ENCODE assay signal across 8 cellular contexts in genomic region chr10:110074986-110075664, GRCh38.
DNase-seq lines count a peak whose midpoint lies in the region; ATAC-seq and TF ChIP-seq lines count a peak whose summit lies in the region.

No MANE protein-coding gene starts in this region.

- no peak for DNase-seq in T-helper 1 cell
- DNase-seq in activated naive CD8-positive, alpha-beta T cell treated with anti-CD3 and anti-CD28 coated beads, Interleukin-2, amount 10 ng/mL, durations not matched to agents 7 days and 5 days = no peak
- DNase-seq in right atrium auricular region (ENCODE audit: low spot score) = no peak
- no peak for DNase-seq in NCI-H1105 (lab: John Stamatoyannopoulos, UW)

- H3K27ac Mint-ChIP-seq in T-helper 1 cell treated with Interleukin-12 subunit alpha and Interleukin-12 subunit beta and Interleukin-4 antibody, amounts not matched to agents 30 μg/mL and 1 μg/mL, for 36 hours = peak overlapping the region; percentile 67
- peak overlapping the region; percentile 76 for H3K27ac Mint-ChIP-seq in activated naive CD8-positive, alpha-beta T cell treated with anti-CD3 and anti-CD28 coated beads, Interleukin-2, amount 10 ng/mL, durations not matched to agents 7 days and 5 days

- peaks cover 66% of the 10 kb centered on the region for H3K4me1 Mint-ChIP-seq in T-helper 1 cell treated with Interleukin-12 subunit alpha and Interleukin-12 subunit beta and Interleukin-4 antibody, amounts not matched to agents 30 μg/mL and 1 μg/mL, for 36 hours (ENCODE audit: low read depth)
- H3K4me1 Mint-ChIP-seq in activated naive CD8-positive, alpha-beta T cell treated with anti-CD3 and anti-CD28 coated beads, Interleukin-2, amount 10 ng/mL, durations not matched to agents 7 days and 5 days = peaks cover 73% of the 10 kb centered on the region

- no peak for TF ChIP-seq CTCF in right atrium auricular region (IDR thresholded peaks at IDR 0.05)

- H3K4me1 ChIP-seq in right atrium auricular region = peaks cover 0 to 84% of the 10 kb centered on the region in 2 donors

- POLR2A ChIA-PET in activated naive CD8-positive, alpha-beta T cell treated with anti-CD3 and anti-CD28 coated beads, Interleukin-2, amount 10 ng/mL, durations not matched to agents 7 days and 5 days (lab: Charles Lee) = interaction anchor here (0.6 to 2.3 kb wide), 3 partner anchors 12 to 67 kb away, joined by 3 to 12 read pairs (median 3); partner anchors contain the start of gene ADD3

- H3K27me3 ChIP-seq in right atrium auricular region = no peaks in the 10 kb centered on the region

- H3K27me3 Mint-ChIP-seq in T-helper 1 cell treated with Interleukin-12 subunit alpha and Interleukin-12 subunit beta and Interleukin-4 antibody, amounts not matched to agents 30 μg/mL and 1 μg/mL, for 36 hours (ENCODE audit: low read depth) = no peaks in the 10 kb centered on the region
- H3K27me3 Mint-ChIP-seq in activated naive CD8-positive, alpha-beta T cell treated with anti-CD3 and anti-CD28 coated beads, Interleukin-2, amount 10 ng/mL, durations not matched to agents 7 days and 5 days = no peaks in the 10 kb centered on the region

- no peaks in the 10 kb centered on the region for H3K36me3 ChIP-seq in right atrium auricular region

- no peak for ATAC-seq in activated naive CD8-positive, alpha-beta T cell treated with anti-CD3 and anti-CD28 coated beads, Interleukin-2, amount 10 ng/mL, durations not matched to agents 7 days and 5 days (ENCODE audit: low read depth)
- no peak for ATAC-seq in HG02970 (IDR thresholded peaks at IDR 0.05; ENCODE audit: low FRiP score, unreplicated experiment)
- ATAC-seq in GM18868 (IDR thresholded peaks at IDR 0.05; ENCODE audit: unreplicated experiment) = no peak

- no peaks in the 10 kb centered on the region for H3K9me3 ChIP-seq in right atrium auricular region

- H3K9me3 Mint-ChIP-seq in T-helper 1 cell treated with Interleukin-12 subunit alpha and Interleukin-12 subunit beta and Interleukin-4 antibody, amounts not matched to agents 30 μg/mL and 1 μg/mL, for 36 hours = no peaks in the 10 kb centered on the region
- H3K9me3 Mint-ChIP-seq in activated naive CD8-positive, alpha-beta T cell treated with anti-CD3 and anti-CD28 coated beads, Interleukin-2, amount 10 ng/mL, durations not matched to agents 7 days and 5 days = no peaks in the 10 kb centered on the region

- peak overlapping the region; percentile 73 for H3K4me3 Mint-ChIP-seq in T-helper 1 cell treated with Interleukin-12 subunit alpha and Interleukin-12 subunit beta and Interleukin-4 antibody, amounts not matched to agents 30 μg/mL and 1 μg/mL, for 36 hours
- peak overlapping the region; percentile 62 for H3K4me3 Mint-ChIP-seq in activated naive CD8-positive, alpha-beta T cell treated with anti-CD3 and anti-CD28 coated beads, Interleukin-2, amount 10 ng/mL, durations not matched to agents 7 days and 5 days

- peaks cover 13% of the 10 kb centered on the region for H3K36me3 Mint-ChIP-seq in T-helper 1 cell treated with Interleukin-12 subunit alpha and Interleukin-12 subunit beta and Interleukin-4 antibody, amounts not matched to agents 30 μg/mL and 1 μg/mL, for 36 hours (ENCODE audit: low read depth)
- peaks cover 6% of the 10 kb centered on the region for H3K36me3 Mint-ChIP-seq in activated naive CD8-positive, alpha-beta T cell treated with anti-CD3 and anti-CD28 coated beads, Interleukin-2, amount 10 ng/mL, durations not matched to agents 7 days and 5 days

- H3K27ac ChIP-seq in right atrium auricular region (peak overlapping the region; percentile 71 to 85), temporal lobe (ENCODE audit: low read depth, low read length) (peak overlapping the region; percentile 27)

- H3K4me3 ChIP-seq in right atrium auricular region = no peak overlapping the region
